11 cellular contexts compared by ENCODE assay signal in the genomic region with DNA sequence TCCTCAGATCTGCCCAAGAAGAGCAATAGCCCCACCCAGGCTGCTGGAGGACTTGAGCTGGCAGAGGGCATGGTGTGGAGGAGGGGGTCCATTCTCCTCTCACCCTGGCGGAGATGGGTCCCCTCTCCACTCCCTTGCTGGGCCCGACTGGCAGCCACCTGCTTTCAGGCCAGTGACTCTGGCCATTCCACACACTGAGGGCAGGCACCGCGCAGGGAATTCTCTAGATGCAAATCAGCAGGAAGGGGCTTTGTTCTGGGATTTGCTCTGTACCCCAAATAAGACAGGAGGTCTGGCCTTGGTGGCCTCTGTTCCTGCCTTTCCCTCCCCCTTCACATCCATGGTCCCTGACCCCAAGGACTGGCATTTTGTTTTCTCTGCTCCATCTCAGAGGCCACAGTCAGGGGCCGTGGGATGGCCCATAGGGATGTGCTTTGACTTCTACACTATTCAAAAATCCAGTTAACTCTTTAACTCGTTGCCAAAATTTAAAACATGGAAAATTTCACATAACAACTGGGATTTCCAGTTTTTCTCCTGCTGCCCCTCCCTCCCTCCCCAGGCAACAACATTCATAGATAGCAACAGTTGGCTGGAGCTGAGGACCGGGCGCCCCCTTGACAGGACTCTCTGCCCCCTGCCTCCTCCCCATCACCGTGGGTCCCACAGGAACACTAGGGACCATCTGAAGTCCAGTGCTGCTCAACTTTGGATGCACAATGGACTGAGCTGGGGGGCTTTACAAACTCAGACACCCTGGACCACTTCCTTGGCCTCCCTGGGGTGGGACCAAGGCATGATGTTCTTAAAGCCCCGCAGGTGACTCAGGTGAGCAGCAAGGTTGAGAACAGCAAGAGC. TPM values are rescaled to one million over a fixed set of nuclear protein-coding genes. Genes with fewer than 3 reads are reported as not detected.
A peak's percentile ranks its signal among the peaks of the same experiment; 100 is the strongest.
DNase-seq lines count a peak whose midpoint lies in the region; ATAC-seq and TF ChIP-seq lines count a peak whose summit lies in the region.
"Had no signal": no experiment of that assay in that cellular context is flagged by ENCODE, and none has a peak within 500 bp of the region (broad histone marks: within the 10 kb centered on the region; RNA-seq: fewer than 3 reads in every experiment).

No MANE protein-coding gene starts in this region.

- no peak for TF ChIP-seq POLR2A in uterus (IDR thresholded peaks at IDR 0.05)

- H3K9me3 ChIP-seq in fibroblast of lung (ENCODE audit: control insufficient read depth, insufficient read depth, low read depth, low read length) = no peaks in the 10 kb centered on the region
- H3K9me3 ChIP-seq in uterus = no peaks in the 10 kb centered on the region

- H3K4me2 ChIP-seq in fibroblast of lung (ENCODE audit: extremely low read depth, insufficient read depth, low read length) = no peak overlapping the region

- no peaks in the 10 kb centered on the region for H3K79me2 ChIP-seq in fibroblast of lung (ENCODE audit: control insufficient read depth, insufficient read depth, low read length)

- POLR2A ChIA-PET in activated naive CD8-positive, alpha-beta T cell treated with anti-CD3 and anti-CD28 coated beads, Interleukin-2, amount 10 ng/mL, durations not matched to agents 7 days and 5 days (lab: Charles Lee) = no interaction called here

- H3K27ac ChIP-seq in fibroblast of lung (ENCODE audit: insufficient read depth, low read length) = peak overlapping the region; percentile 64
- H3K27ac ChIP-seq in uterus = peak overlapping the region; percentile 91 to 94

- H2AFZ ChIP-seq in fibroblast of lung (ENCODE audit: low read length) = no peak overlapping the region

- no peaks in the 10 kb centered on the region for H3K4me1 Mint-ChIP-seq in activated naive CD8-positive, alpha-beta T cell treated with anti-CD3 and anti-CD28 coated beads, Interleukin-2, amount 10 ng/mL, durations not matched to agents 7 days and 5 days
- no peaks in the 10 kb centered on the region for H3K4me1 Mint-ChIP-seq in activated naive CD8-positive, alpha-beta T cell treated with anti-CD3 and anti-CD28 coated beads, Interleukin-2, amount 50 U/mL, for 24 hours
- H3K4me1 Mint-ChIP-seq in osteocyte (ENCODE audit: unreplicated experiment) = peaks cover 47% of the 10 kb centered on the region
- H3K4me1 Mint-ChIP-seq: activated B cell treated with CpG ODN at 0.5 μM for 24 hours; activated naive CD4-positive, alpha-beta T cell treated with anti-CD3 and anti-CD28 coated beads, Interleukin-2, amount 50 U/mL, for 24 hours had no signal

- ATAC-seq in activated naive CD8-positive, alpha-beta T cell treated with anti-CD3 and anti-CD28 coated beads, Interleukin-2, amount 10 ng/mL, durations not matched to agents 7 days and 5 days (ENCODE audit: low read depth) = no peak
- no peak for ATAC-seq in activated naive CD8-positive, alpha-beta T cell treated with anti-CD3 and anti-CD28 coated beads, Interleukin-2, amount 50 U/mL, for 24 hours
- ATAC-seq in HG03139 (IDR thresholded peaks at IDR 0.05; ENCODE audit: unreplicated experiment) (no peak), HG03354 (IDR thresholded peaks at IDR 0.05; ENCODE audit: poor library complexity, severe bottlenecking, unreplicated experiment) (no peak)

- H4K20me1 ChIP-seq in fibroblast of lung (ENCODE audit: control insufficient read depth, extremely low read depth, insufficient read depth, low read length) = no peaks in the 10 kb centered on the region

- TF ChIP-seq CTCF in fibroblast of lung (conservative IDR thresholded peaks at IDR 0.05 in 1 of 2, IDR thresholded peaks at IDR 0.05 in 1 of 2; ENCODE audit: low read depth in 1 of 2, low read length in 2 of 2) (no peak), osteocyte (IDR thresholded peaks at IDR 0.05) (no peak), uterus (IDR thresholded peaks at IDR 0.05) (no peak)

- intact Hi-C loops in uterus (cut with DNase I; ENCODE audit: low total_unique reads) = no loop called here

- H3K27me3 Mint-ChIP-seq in activated naive CD8-positive, alpha-beta T cell treated with anti-CD3 and anti-CD28 coated beads, Interleukin-2, amount 10 ng/mL, durations not matched to agents 7 days and 5 days = no peaks in the 10 kb centered on the region
- H3K27me3 Mint-ChIP-seq in activated naive CD8-positive, alpha-beta T cell treated with anti-CD3 and anti-CD28 coated beads, Interleukin-2, amount 50 U/mL, for 24 hours = no peaks in the 10 kb centered on the region
- no peaks in the 10 kb centered on the region for H3K27me3 Mint-ChIP-seq in osteocyte (ENCODE audit: unreplicated experiment)
- H3K27me3 Mint-ChIP-seq: activated B cell treated with CpG ODN at 0.5 μM for 24 hours; activated naive CD4-positive, alpha-beta T cell treated with anti-CD3 and anti-CD28 coated beads, Interleukin-2, amount 50 U/mL, for 24 hours had no signal

- H3K4me3 Mint-ChIP-seq in activated naive CD8-positive, alpha-beta T cell treated with anti-CD3 and anti-CD28 coated beads, Interleukin-2, amount 10 ng/mL, durations not matched to agents 7 days and 5 days = no peak overlapping the region
- no peak overlapping the region for H3K4me3 Mint-ChIP-seq in activated naive CD8-positive, alpha-beta T cell treated with anti-CD3 and anti-CD28 coated beads, Interleukin-2, amount 50 U/mL, for 24 hours
- H3K4me3 Mint-ChIP-seq in osteocyte (ENCODE audit: unreplicated experiment) = no peak overlapping the region
- H3K4me3 Mint-ChIP-seq: activated B cell treated with CpG ODN at 0.5 μM for 24 hours; activated naive CD4-positive, alpha-beta T cell treated with anti-CD3 and anti-CD28 coated beads, Interleukin-2, amount 50 U/mL, for 24 hours had no signal

- H3K36me3 ChIP-seq in fibroblast of lung (ENCODE audit: control insufficient read depth, insufficient read depth, low read length) (peaks cover 13% of the 10 kb centered on the region), uterus (no peaks in the 10 kb centered on the region)

- no peaks in the 10 kb centered on the region for H3K27me3 ChIP-seq in fibroblast of lung (ENCODE audit: control insufficient read depth, insufficient read depth, low read length)
- H3K27me3 ChIP-seq in uterus = no peaks in the 10 kb centered on the region

- H3K9ac ChIP-seq in fibroblast of lung (ENCODE audit: insufficient read depth, low read length) = peak overlapping the region; percentile 1

- no peak overlapping the region for H3K27ac Mint-ChIP-seq in activated naive CD8-positive, alpha-beta T cell treated with anti-CD3 and anti-CD28 coated beads, Interleukin-2, amount 10 ng/mL, durations not matched to agents 7 days and 5 days
- no peak overlapping the region for H3K27ac Mint-ChIP-seq in activated naive CD8-positive, alpha-beta T cell treated with anti-CD3 and anti-CD28 coated beads, Interleukin-2, amount 50 U/mL, for 24 hours
- peak overlapping the region; percentile 90 for H3K27ac Mint-ChIP-seq in osteocyte (ENCODE audit: unreplicated experiment)
- H3K27ac Mint-ChIP-seq: activated B cell treated with CpG ODN at 0.5 μM for 24 hours; activated naive CD4-positive, alpha-beta T cell treated with anti-CD3 and anti-CD28 coated beads, Interleukin-2, amount 50 U/mL, for 24 hours had no signal

- DNase-seq in activated naive CD8-positive, alpha-beta T cell treated with anti-CD3 and anti-CD28 coated beads, Interleukin-2, amount 10 ng/mL, durations not matched to agents 7 days and 5 days = peak; percentile 15
- DNase-seq in activated naive CD8-positive, alpha-beta T cell treated with anti-CD3 and anti-CD28 coated beads, Interleukin-2, amount 50 U/mL, for 24 hours = no peak
- no peak for DNase-seq in fibroblast of lung (ENCODE audit: low read depth in 2 of 2)
- DNase-seq in osteocyte (ENCODE audit: extremely low spot score, unreplicated experiment) = peak; percentile 81
- peak in 1 of 2 donors; percentile 45 for DNase-seq in uterus
- DNase-seq in NCI-H345 (lab: John Stamatoyannopoulos, UW) = no peak
- DNase-seq: KBM-7 had no signal

- no peaks in the 10 kb centered on the region for H3K36me3 Mint-ChIP-seq in activated naive CD8-positive, alpha-beta T cell treated with anti-CD3 and anti-CD28 coated beads, Interleukin-2, amount 10 ng/mL, durations not matched to agents 7 days and 5 days
- no peaks in the 10 kb centered on the region for H3K36me3 Mint-ChIP-seq in activated naive CD8-positive, alpha-beta T cell treated with anti-CD3 and anti-CD28 coated beads, Interleukin-2, amount 50 U/mL, for 24 hours (ENCODE audit: low read depth)
- H3K36me3 Mint-ChIP-seq in osteocyte (ENCODE audit: unreplicated experiment) = peaks cover 3% of the 10 kb centered on the region
- H3K36me3 Mint-ChIP-seq: activated naive CD4-positive, alpha-beta T cell treated with anti-CD3 and anti-CD28 coated beads, Interleukin-2, amount 50 U/mL, for 24 hours had no signal

- H3K4me3 ChIP-seq in fibroblast of lung (replicated peaks in 1 of 4; ENCODE audit: control extremely low read depth in 1 of 4, insufficient read depth in 1 of 4, low read depth in 3 of 4, low read length in 4 of 4) (no peak overlapping the region), uterus (no peak overlapping the region)

- H3K9me3 Mint-ChIP-seq in activated naive CD8-positive, alpha-beta T cell treated with anti-CD3 and anti-CD28 coated beads, Interleukin-2, amount 10 ng/mL, durations not matched to agents 7 days and 5 days = no peaks in the 10 kb centered on the region
- no peaks in the 10 kb centered on the region for H3K9me3 Mint-ChIP-seq in activated naive CD8-positive, alpha-beta T cell treated with anti-CD3 and anti-CD28 coated beads, Interleukin-2, amount 50 U/mL, for 24 hours
- no peaks in the 10 kb centered on the region for H3K9me3 Mint-ChIP-seq in osteocyte (ENCODE audit: unreplicated experiment)
- H3K9me3 Mint-ChIP-seq: activated B cell treated with CpG ODN at 0.5 μM for 24 hours; activated naive CD4-positive, alpha-beta T cell treated with anti-CD3 and anti-CD28 coated beads, Interleukin-2, amount 50 U/mL, for 24 hours had no signal

- H3K4me1 ChIP-seq in fibroblast of lung (ENCODE audit: control insufficient read depth, extremely low read depth, insufficient read depth, low read length) = peaks cover 34% of the 10 kb centered on the region
- H3K4me1 ChIP-seq in uterus = peaks cover 23 to 30% of the 10 kb centered on the region in 2 donors

RNA-seq across cellular contexts. Expression of a gene that starts 33.9 kb away (rescaled TPM):
- total RNA-seq in activated naive CD8-positive, alpha-beta T cell treated with anti-CD3 and anti-CD28 coated beads, Interleukin-2, amount 10 ng/mL, durations not matched to agents 7 days and 5 days = 10 to 100 TPM; 56.9 to 57.0 TPM
- total RNA-seq in fibroblast of lung (18.2 and 18.7 TPM in 2 replicates), osteocyte (17.0 and 20.7 TPM in 2 replicates), uterus (10 to 100 TPM in 3 of 4 donors, under 1 TPM in 1; 0.26 to 22.6 (median 12.7) TPM)
- 63.0 and 82.2 TPM in 2 replicates for polyA plus RNA-seq in fibroblast of lung
- polyA plus RNA-seq in fibroblast of lung (2012) = 53.2 and 71.9 TPM in 2 replicates
- polyA minus RNA-seq in fibroblast of lung (ENCODE audit: low replicate concordance) = 137 and 359 TPM in 2 replicates

Comparison
In these comparisons a context has a peak if more than half of its experiments do, and no peak if none do; other contexts are left out.
1. DNase-seq: peak in activated naive CD8-positive, alpha-beta T cell treated with anti-CD3 and anti-CD28 coated beads, Interleukin-2, amount 10 ng/mL, durations not matched to agents 7 days and 5 days (single experiment) and osteocyte (single experiment); none in activated naive CD8-positive, alpha-beta T cell treated with anti-CD3 and anti-CD28 coated beads, Interleukin-2, amount 50 U/mL, for 24 hours (single experiment), fibroblast of lung (0 of 2) and NCI-H345 (single experiment).